In the genomic region with DNA sequence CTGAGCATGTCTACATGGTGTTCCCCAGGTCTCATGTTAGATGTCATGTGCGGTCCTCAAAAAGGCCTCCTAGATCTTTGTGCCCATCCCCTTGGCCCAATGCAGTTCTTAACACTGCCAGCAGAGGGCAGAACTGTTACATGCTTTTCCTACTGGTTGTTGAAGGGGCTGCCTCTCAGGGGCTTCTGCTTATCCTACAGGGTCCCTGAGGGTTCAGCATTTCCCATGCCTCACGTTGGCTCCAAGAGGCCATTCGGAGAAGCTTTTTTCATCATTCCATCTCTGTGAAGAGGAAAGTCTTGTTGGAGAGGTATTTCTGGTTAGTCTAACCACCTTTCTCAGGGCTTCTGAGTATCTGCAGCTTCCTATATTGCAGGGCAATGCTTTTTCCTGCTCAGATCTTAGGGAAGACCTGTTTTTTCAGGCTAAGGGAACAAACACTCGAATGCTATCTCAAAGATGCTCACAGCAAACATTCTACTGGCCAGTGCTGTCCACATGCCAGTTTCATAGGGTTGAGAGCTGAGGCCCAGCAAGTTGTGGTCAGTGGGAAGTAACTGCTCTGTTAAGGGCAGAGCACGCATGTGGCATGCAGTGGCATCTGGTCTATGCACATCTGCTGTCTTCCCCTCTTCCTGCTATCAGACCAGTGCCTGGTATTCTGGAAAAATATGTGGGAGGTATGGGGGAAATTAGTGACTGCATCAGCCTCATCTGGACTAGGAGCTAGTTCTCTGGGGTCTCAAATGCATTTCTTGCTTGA, we compare ENCODE assay signal across 8 cellular contexts.
DNase-seq lines count a peak whose midpoint lies in the region; ATAC-seq and TF ChIP-seq lines count a peak whose summit lies in the region.

No MANE protein-coding gene starts in this region.

- TF ChIP-seq CTCF in fibroblast of mammary gland (conservative IDR thresholded peaks at IDR 0.05; ENCODE audit: control insufficient read depth, insufficient read depth, low read depth, low read length) = peak; percentile 79
- peak; percentile 60 for TF ChIP-seq CTCF in neutrophil (IDR thresholded peaks at IDR 0.05)

- H3K4me3 ChIP-seq in fibroblast of mammary gland (ENCODE audit: control insufficient read depth, low read depth, low read length) (no peak overlapping the region), neutrophil (ENCODE audit: low read depth in 1 of 2, low read length in 1 of 2) (no peak overlapping the region)

- no peaks in the 10 kb centered on the region for H3K9me3 ChIP-seq in neutrophil

- no peaks in the 10 kb centered on the region for H3K36me3 ChIP-seq in neutrophil

- no peaks in the 10 kb centered on the region for H3K27me3 ChIP-seq in neutrophil

- peak; percentile 73 for ATAC-seq in GM19452 (IDR thresholded peaks at IDR 0.05; ENCODE audit: unreplicated experiment)

- H3K4me1 ChIP-seq in neutrophil (ENCODE audit: control insufficient read depth in 1 of 2, insufficient read depth in 1 of 2, low read depth in 1 of 2, low read length in 1 of 2) = no peaks in the 10 kb centered on the region

- DNase-seq in DMS53 treated with DMSO at 0.1 percent for 48 hours (lab: John Stamatoyannopoulos, UW; ENCODE audit: unreplicated experiment) (peak; percentile 18), HS-5 (ENCODE audit: low read depth) (peak; percentile 10), UCSD-AML1 (lab: John Stamatoyannopoulos, UW; ENCODE audit: unreplicated experiment) (peak; percentile 61), fibroblast of mammary gland (ENCODE audit: low read depth) (peak; percentile 23), epidermal melanocyte (ENCODE audit: insufficient read length, low spot score) (no peak), DMS79 treated with DMSO at 0.1 percent for 48 hours (lab: John Stamatoyannopoulos, UW) (no peak)

- no peak overlapping the region for H3K27ac ChIP-seq in neutrophil

Comparison
In these comparisons a context has a peak if more than half of its experiments do, and no peak if none do; other contexts are left out.
1. DNase-seq: peak in DMS53 treated with DMSO at 0.1 percent for 48 hours (single experiment), HS-5 (single experiment), UCSD-AML1 (single experiment) and fibroblast of mammary gland (single experiment); none in epidermal melanocyte (single experiment) and DMS79 treated with DMSO at 0.1 percent for 48 hours (single experiment).